8 cellular contexts compared by ENCODE assay signal in the genomic region with DNA sequence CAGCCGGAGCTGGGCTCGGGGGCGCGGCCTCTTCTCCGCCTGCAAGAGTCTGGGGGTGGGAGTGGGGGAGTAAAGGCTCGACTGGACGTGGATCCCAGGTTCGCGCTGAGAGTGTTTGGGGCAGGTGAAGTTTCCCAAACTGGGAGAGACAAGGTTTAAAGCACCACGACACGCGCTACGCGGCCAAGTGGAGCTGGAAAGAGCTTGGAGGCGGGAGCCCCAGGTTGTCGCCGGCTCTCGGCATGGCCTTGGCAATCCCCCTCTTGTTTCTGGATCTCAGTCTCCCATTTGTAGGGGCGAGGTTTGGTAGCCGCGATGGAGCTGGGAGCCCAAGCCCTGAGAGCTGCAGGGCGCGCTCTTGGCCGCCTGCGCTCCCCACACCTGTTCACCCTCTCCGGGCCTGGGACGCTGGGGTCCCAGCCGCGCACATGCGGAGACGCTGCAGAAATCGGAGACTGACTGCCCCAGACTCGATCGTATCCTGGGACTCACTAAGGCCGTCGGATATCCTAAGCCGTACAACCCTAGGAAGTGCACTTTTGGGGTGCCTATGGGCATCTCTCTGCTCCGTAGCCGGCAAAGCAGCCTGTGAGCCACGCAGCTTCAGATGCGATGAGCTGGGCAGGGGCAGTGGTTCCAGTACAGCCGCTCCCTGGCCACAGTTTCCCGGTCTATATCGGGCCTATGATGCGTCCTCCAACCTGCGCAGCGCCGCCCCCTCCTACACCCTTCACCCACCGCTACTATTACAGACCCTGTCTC. TPM values are rescaled to one million over a fixed set of nuclear protein-coding genes. Genes with fewer than 3 reads are reported as not detected.
DNase-seq lines count a peak whose midpoint lies in the region; ATAC-seq, FAIRE-seq and TF ChIP-seq lines count a peak whose summit lies in the region.

No MANE protein-coding gene starts in this region.

- H3K4me2 ChIP-seq in keratinocyte (ENCODE audit: control insufficient read depth, extremely low read depth, insufficient read depth, low read depth, low read length), result peak overlapping the region; percentile 56

- peaks cover 0 to 3% of the 10 kb centered on the region in 2 donors for H3K36me3 Mint-ChIP-seq in stimulated activated naive B cell treated with anti-CD40 and anti-IgM and Interleukin-4, amounts not matched to agents 10 μg/mL and 1 μg/mL and 100 μg/mL, for 72 hours

- no peaks in the 10 kb centered on the region for H3K9me3 ChIP-seq in keratinocyte (ENCODE audit: control insufficient read depth, low read depth, low read length)

- no peaks in the 10 kb centered on the region for H3K79me2 ChIP-seq in keratinocyte (ENCODE audit: control insufficient read depth, insufficient read depth, low read length)

- H3K9ac ChIP-seq in keratinocyte (ENCODE audit: control insufficient read depth, extremely low read depth, insufficient read depth, low read length), result no peak overlapping the region

- H3K9me3 Mint-ChIP-seq in stimulated activated naive B cell treated with anti-CD40 and anti-IgM and Interleukin-4, amounts not matched to agents 10 μg/mL and 1 μg/mL and 100 μg/mL, for 72 hours, result peaks cover 0 to 2% of the 10 kb centered on the region in 2 donors

- H3K27ac ChIP-seq in HL-60 (replicated peaks) (no peak overlapping the region), keratinocyte (ENCODE audit: control insufficient read depth, insufficient read depth, low read length) (no peak overlapping the region)

- H3K27ac Mint-ChIP-seq in stimulated activated naive B cell treated with anti-CD40 and anti-IgM and Interleukin-4, amounts not matched to agents 10 μg/mL and 1 μg/mL and 100 μg/mL, for 72 hours, result no peak overlapping the region

- peaks cover 36 to 50% of the 10 kb centered on the region in 2 donors for H3K27me3 Mint-ChIP-seq in stimulated activated naive B cell treated with anti-CD40 and anti-IgM and Interleukin-4, amounts not matched to agents 10 μg/mL and 1 μg/mL and 100 μg/mL, for 72 hours

- H3K4me1 Mint-ChIP-seq in stimulated activated naive B cell treated with anti-CD40 and anti-IgM and Interleukin-4, amounts not matched to agents 10 μg/mL and 1 μg/mL and 100 μg/mL, for 72 hours, result peaks cover 13 to 15% of the 10 kb centered on the region in 2 donors

- no peaks in the 10 kb centered on the region for H3K9me1 ChIP-seq in keratinocyte (ENCODE audit: control insufficient read depth, extremely low read depth, insufficient read depth, low read length)

- peaks cover 3% of the 10 kb centered on the region for H4K20me1 ChIP-seq in keratinocyte (ENCODE audit: control insufficient read depth, extremely low read depth, insufficient read depth, low read length)

- H3K4me3 ChIP-seq in HL-60 (replicated peaks; ENCODE audit: insufficient read depth, low read length) (peak overlapping the region; percentile 68), astrocyte of the spinal cord (ENCODE audit: low read depth, low read length) (peak overlapping the region; percentile 40), keratinocyte (ENCODE audit: control insufficient read depth in 2 of 3, extremely low read depth in 1 of 3, insufficient read depth in 2 of 3, low read depth in 1 of 3, low read length in 3 of 3) (peak overlapping the region in 2 of 3 experiments; percentile 9 to 40)

- peak; percentile 52 for DNase-seq in G401 (ENCODE audit: low spot score)
- no peak for DNase-seq in HL-60 (ENCODE audit: low read depth in 1 of 2, low spot score in 1 of 2)
- no peak for DNase-seq in astrocyte of the spinal cord (ENCODE audit: low read depth, low spot score)
- DNase-seq in keratinocyte (ENCODE audit: low read depth, low spot score), result no peak
- DNase-seq in stimulated activated naive B cell treated with anti-CD40 and anti-IgM and Interleukin-4, amounts not matched to agents 10 μg/mL and 1 μg/mL and 100 μg/mL, for 72 hours, result no peak
- DNase-seq in activated gamma-delta T cell treated with Interleukin-2 at 50 U/mL for 16 hours, result no peak
- no peak for DNase-seq in glomerular visceral epithelial cell (ENCODE audit: extremely low spot score)

- peaks cover 38% of the 10 kb centered on the region for H3K27me3 ChIP-seq in HL-60 (ENCODE audit: insufficient read depth, poor library complexity, severe bottlenecking)
- H3K27me3 ChIP-seq in keratinocyte (ENCODE audit: control insufficient read depth, extremely low read depth, insufficient read depth, low read length), result peaks cover 68% of the 10 kb centered on the region

- TF ChIP-seq CTCF in HL-60 (IDR thresholded peaks at IDR 0.05; ENCODE audit: insufficient read depth, low read length) (no peak), astrocyte of the spinal cord (IDR thresholded peaks at IDR 0.05; ENCODE audit: low read depth, low read length) (no peak), keratinocyte (optimal IDR thresholded peaks at IDR 0.05 in 1 of 3, IDR thresholded peaks at IDR 0.05 in 1 of 3, conservative IDR thresholded peaks at IDR 0.05 in 1 of 3; ENCODE audit: extremely low read depth in 1 of 3, insufficient read depth in 2 of 3, low read length in 3 of 3) (no peak)

- dilution Hi-C loops in keratinocyte (cut with MboI; ENCODE audit: extremely low pct_ligation_motif_present, low sequenced_read_pairs), result no loop called here

- no peak overlapping the region for H2AFZ ChIP-seq in keratinocyte (ENCODE audit: control insufficient read depth, low read length)

- FAIRE-seq in keratinocyte (lab: Jason Lieb, UNC), result no peak

- H3K4me1 ChIP-seq in keratinocyte (ENCODE audit: control insufficient read depth, extremely low read depth, insufficient read depth, low read length), result no peaks in the 10 kb centered on the region

- no peaks in the 10 kb centered on the region for H3K36me3 ChIP-seq in keratinocyte (ENCODE audit: control insufficient read depth in 2 of 2, extremely low read depth in 1 of 2, insufficient read depth in 2 of 2, low read length in 2 of 2)

- in situ Hi-C loops in G401 (cut with HindIII; ENCODE audit: low sequenced_read_pairs), result no loop called here
- in situ Hi-C loops in astrocyte of the spinal cord (cut with HindIII; ENCODE audit: low sequenced_read_pairs), result no loop called here

- ATAC-seq in stimulated activated naive B cell treated with anti-CD40 and anti-IgM and Interleukin-4, amounts not matched to agents 10 μg/mL and 1 μg/mL and 100 μg/mL, for 72 hours (replicated peaks), result peak; percentile 35
- ATAC-seq in HG02885 (IDR thresholded peaks at IDR 0.05; ENCODE audit: poor library complexity, unreplicated experiment), result no peak

- peak overlapping the region; percentile 65 to 71 for H3K4me3 Mint-ChIP-seq in stimulated activated naive B cell treated with anti-CD40 and anti-IgM and Interleukin-4, amounts not matched to agents 10 μg/mL and 1 μg/mL and 100 μg/mL, for 72 hours

RNA-seq across cellular contexts. Expression of a gene that starts 0.9 kb away (rescaled TPM):
- not detected in 2 replicates for total RNA-seq in G401 (2014; rRNA removed; shearing (Covaris generic))
- polyA plus RNA-seq in keratinocyte, result not detected in 3 replicates
- polyA plus RNA-seq in keratinocyte (2011; ENCODE audit: low read depth), result 0.07 TPM
- polyA plus RNA-seq in keratinocyte (2011; cell fraction: cytosol; rRNA removed), result 0.04 TPM in 1 of 2 replicates, not detected in the other
- polyA plus RNA-seq in keratinocyte (2011; cell fraction: nucleus; rRNA removed), result 0.03 TPM in 1 of 2 replicates, not detected in the other
- polyA plus RNA-seq in keratinocyte (2012; ENCODE audit: low replicate concordance), result 0.28 TPM in 1 of 2 replicates, not detected in the other
- polyA minus RNA-seq in keratinocyte, result 0.13 TPM in 1 of 3 replicates, not detected in the others
- polyA minus RNA-seq in keratinocyte (2011; cell fraction: cytosol; rRNA and poly(A)+ RNA removed), result not detected
- polyA minus RNA-seq in keratinocyte (2011; cell fraction: nucleus; rRNA and poly(A)+ RNA removed), result not detected in 2 replicates
